In the genomic region with DNA sequence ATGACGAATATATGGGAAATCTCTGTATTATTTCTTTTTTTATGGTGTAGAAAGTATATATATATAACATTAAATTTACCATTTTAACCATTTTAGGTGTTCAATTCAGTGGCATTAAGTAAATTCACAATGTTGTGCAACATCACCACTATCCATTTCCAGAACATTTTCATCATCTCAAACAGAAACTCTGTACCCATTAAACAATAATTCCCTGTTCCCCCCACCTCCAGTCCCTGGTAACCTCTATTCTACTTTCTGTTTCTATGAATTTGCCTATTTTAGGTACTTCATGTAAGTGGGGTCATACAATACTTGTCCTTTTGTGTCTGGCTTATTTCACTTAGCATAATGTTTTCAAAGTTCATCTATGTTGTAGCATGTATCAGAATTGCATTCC, we compare ENCODE assay signal across 25 cellular contexts. TPM values are rescaled to one million over a fixed set of nuclear protein-coding genes. Genes with fewer than 3 reads are reported as not detected.
"Had no signal": no experiment of that assay in that cellular context is flagged by ENCODE, and none has a peak within 500 bp of the region (broad histone marks: within the 10 kb centered on the region; RNA-seq: fewer than 3 reads in every experiment).

No MANE protein-coding gene starts in this region.

- ATAC-seq: Panc1, PC-3, Right ventricle myocardium inferior, SK-N-SH treated with all-trans-retinoic acid at 6 μM for 48 hours had no signal

- H3K27ac ChIP-seq: RWPE1, SJCRH30 had no signal

- H3K36me3 ChIP-seq: MG63, SJCRH30 had no signal

- H3K4me1 ChIP-seq: SJCRH30 had no signal

- H3K4me3 ChIP-seq: MG63, SJCRH30 had no signal

- H3K9me3 ChIP-seq: MG63, SJCRH30 had no signal

- DNase-seq: KBM-7; MG63; NCI-H1092 treated with DMSO at 0.1 percent for 48 hours; NCI-H1436; NCI-H187; NCI-H2029; NCI-H2081 treated with DMSO at 0.1 percent for 48 hours; NCI-H2171; NCI-H226; NCI-H446; NCI-H510A; NCI-H524 treated with DMSO at 0.1 percent for 48 hours; NCI-H69; NCI-H774; NK-92 treated with Interleukin-12 subunit alpha and Interleukin-12 subunit beta, amount 100 ng/mL, for 24 hours; PC-3; SHP77 treated with DMSO at 0.1 percent for 48 hours; SJCRH30 had no signal

- H3K27me3 ChIP-seq: MG63, SJCRH30 had no signal

RNA-seq across cellular contexts. Expression of a gene that starts 43.7 kb away (rescaled TPM):
- total RNA-seq: HT-29, LHCN-M2, PC-3, SJCRH30 had no signal

RNA-seq across cellular contexts. Expression of a gene that starts 47.0 kb away (rescaled TPM):
- total RNA-seq: OCI-LY7 had no signal

RNA-seq across cellular contexts. Expression of a gene that starts 49.8 kb away (rescaled TPM):
- total RNA-seq: HT-29, LHCN-M2, OCI-LY7, Right ventricle myocardium inferior, SJCRH30 had no signal
